In genomic region chr10:43114743-43115611, GRCh38 we compare ENCODE assay signal across 2 cellular contexts.
TF ChIP-seq lines count a peak whose summit lies in the region.

No MANE protein-coding gene starts in this region.

TF ChIP-seq in A549, 52 proteins besides CTCF, POLR2A, EP300 and RAD21:
- TF ChIP-seq KDM5A (IDR thresholded peaks at IDR 0.05) (no peak), RARB (CRISPR knock-in tag; IDR thresholded peaks at IDR 0.05) (no peak), MAZ (IDR thresholded peaks at IDR 0.05; ENCODE audit: borderline replicate concordance, low read depth, low read length) (no peak), TFCP2L1 (CRISPR knock-in tag; IDR thresholded peaks at IDR 0.05) (no peak), RCOR1 (IDR thresholded peaks at IDR 0.05; ENCODE audit: low read depth, low read length) (no peak), HMGXB4 (CRISPR knock-in tag; IDR thresholded peaks at IDR 0.05; ENCODE audit: borderline replicate concordance) (no peak), HOXB5 (CRISPR knock-in tag; IDR thresholded peaks at IDR 0.05) (no peak), JUN (IDR thresholded peaks at IDR 0.05) (no peak), REST (IDR thresholded peaks at IDR 0.05) (no peak), SREBF2 (IDR thresholded peaks at IDR 0.05) (no peak), EHF (CRISPR knock-in tag; IDR thresholded peaks at IDR 0.05) (no peak)

TF ChIP-seq in K562, 482 proteins besides CTCF, POLR2A, EP300 and RAD21:
- TF ChIP-seq SIRT6 (IDR thresholded peaks at IDR 0.05; ENCODE audit: low read depth, low read length) = no peak
- TF ChIP-seq ZNF57 (CRISPR knock-in tag; IDR thresholded peaks at IDR 0.05) = no peak
- TF ChIP-seq FOXP1 (CRISPR knock-in tag; IDR thresholded peaks at IDR 0.05) = no peak
- TF ChIP-seq ZNF583 (CRISPR knock-in tag; IDR thresholded peaks at IDR 0.05) = no peak
- TF ChIP-seq ZNF75A (CRISPR knock-in tag; IDR thresholded peaks at IDR 0.05) = no peak
- no peak for TF ChIP-seq ZKSCAN3 (CRISPR knock-in tag; IDR thresholded peaks at IDR 0.05)
- no peak for TF ChIP-seq ZMIZ1 (IDR thresholded peaks at IDR 0.05; ENCODE audit: low read depth in 2 of 2, low read length in 2 of 2)
- no peak for TF ChIP-seq ZFP1 (CRISPR knock-in tag; IDR thresholded peaks at IDR 0.05)
- no peak for TF ChIP-seq PRPF4 (IDR thresholded peaks at IDR 0.05; ENCODE audit: insufficient read depth, low read depth, low read length, poor library complexity, severe bottlenecking)
- no peak for TF ChIP-seq ZNF707 (CRISPR knock-in tag; conservative IDR thresholded peaks at IDR 0.05)
- TF ChIP-seq THRAP3 (IDR thresholded peaks at IDR 0.05; ENCODE audit: borderline replicate concordance) = no peak
- no peak for TF ChIP-seq NKRF (IDR thresholded peaks at IDR 0.05; ENCODE audit: borderline replicate concordance)
- no peak for TF ChIP-seq NFXL1 (CRISPR knock-in tag; IDR thresholded peaks at IDR 0.05)
- TF ChIP-seq GABPA (tag; conservative IDR thresholded peaks at IDR 0.05; ENCODE audit: low read depth) = no peak
- TF ChIP-seq ELF4 (CRISPR knock-in tag; IDR thresholded peaks at IDR 0.05) = no peak
- TF ChIP-seq CBFA2T3 (IDR thresholded peaks at IDR 0.05) = no peak
- no peak for TF ChIP-seq DPF2 (IDR thresholded peaks at IDR 0.05)
- no peak for TF ChIP-seq E4F1 (CRISPR knock-in tag; IDR thresholded peaks at IDR 0.05; ENCODE audit: borderline replicate concordance)
- TF ChIP-seq ZNF143 (CRISPR knock-in tag; IDR thresholded peaks at IDR 0.05) = no peak
